Comparison of ENCODE assay signal across 1 cellular context in genomic region chr7:142413280-142414000, GRCh38.
TF ChIP-seq lines count a peak whose summit lies in the region.

No MANE protein-coding gene starts in this region.

TF ChIP-seq in H1, 55 proteins besides CTCF, POLR2A, EP300 and RAD21 (continued from another document):
- no peak for TF ChIP-seq CTBP2 (IDR thresholded peaks at IDR 0.05; ENCODE audit: borderline replicate concordance, insufficient read depth, insufficient read length, low read length)
- no peak for TF ChIP-seq CREB1 (IDR thresholded peaks at IDR 0.05)
- TF ChIP-seq GTF2F1 (IDR thresholded peaks at IDR 0.05; ENCODE audit: borderline replicate concordance, low read depth, low read length) = no peak
- no peak for TF ChIP-seq POLR2AphosphoS5 (IDR thresholded peaks at IDR 0.05; ENCODE audit: low read depth, low read length)
- no peak for TF ChIP-seq CEBPB (IDR thresholded peaks at IDR 0.05; ENCODE audit: low read depth, low read length)
